Comparison of ENCODE assay signal across 9 cellular contexts in the genomic region with DNA sequence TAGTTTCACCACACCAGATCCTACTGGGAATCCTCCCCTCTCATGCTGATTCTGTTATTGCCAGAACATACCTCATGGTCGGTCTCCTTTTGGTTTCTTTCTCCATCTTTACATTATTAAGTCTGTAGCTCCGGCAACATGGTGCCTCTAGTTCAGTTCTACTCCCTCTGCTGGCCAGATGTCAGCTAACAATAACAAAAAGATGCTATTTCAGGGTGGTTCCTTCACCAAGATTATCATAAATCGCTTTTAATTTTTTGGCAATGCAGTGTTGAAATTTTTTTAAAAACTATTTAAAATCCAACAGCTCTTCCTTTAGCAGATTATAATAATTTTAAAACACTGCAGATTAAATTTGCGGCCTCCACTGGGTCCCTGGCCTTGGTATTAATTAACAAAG.
DNase-seq lines count a peak whose midpoint lies in the region; ATAC-seq and TF ChIP-seq lines count a peak whose summit lies in the region.
"Had no signal": no experiment of that assay in that cellular context is flagged by ENCODE, and none has a peak within 500 bp of the region (broad histone marks: within the 10 kb centered on the region; RNA-seq: fewer than 3 reads in every experiment).

No MANE protein-coding gene starts in this region.

- H3K4me3 ChIP-seq in left lung, result no peak overlapping the region

- H3K36me3 ChIP-seq in left lung, result no peaks in the 10 kb centered on the region

- H3K9me3 ChIP-seq in left lung, result peaks cover 0 to 26% of the 10 kb centered on the region in 2 donors

- no peaks in the 10 kb centered on the region for H3K4me1 ChIP-seq in left lung

- ATAC-seq in HG03280 (IDR thresholded peaks at IDR 0.05; ENCODE audit: unreplicated experiment) (peak; percentile 80), GM21360 (IDR thresholded peaks at IDR 0.05; ENCODE audit: unreplicated experiment) (no peak), left lung (no peak)

- no peak overlapping the region for H3K27ac ChIP-seq in left lung

- DNase-seq in Daoy (ENCODE audit: low read depth), result peak; percentile 41
- DNase-seq in RPMI7951 (ENCODE audit: low read depth), result peak; percentile 34
- DNase-seq in iris pigment epithelial cell (ENCODE audit: low read depth), result peak; percentile 13
- no peak for DNase-seq in ecto neural progenitor cell (ENCODE audit: low spot score)
- DNase-seq in left lung, result no peak
- DNase-seq in OCI-M2 (lab: John Stamatoyannopoulos, UW; ENCODE audit: unreplicated experiment), result no peak
- DNase-seq: activated CD4-positive, alpha-beta memory T cell treated with anti-CD3 and anti-CD28 coated beads for 36 hours had no signal

- intact Hi-C loops in left lung (cut with DNase I), result no loop called here

- H3K27me3 ChIP-seq in left lung, result no peaks in the 10 kb centered on the region

- no peak for TF ChIP-seq CTCF in left lung (IDR thresholded peaks at IDR 0.05)

Comparison
In these comparisons a context has a peak if more than half of its experiments do, and no peak if none do; other contexts are left out.
1. DNase-seq: peak in Daoy (single experiment), RPMI7951 (single experiment) and iris pigment epithelial cell (single experiment); none in ecto neural progenitor cell (single experiment), left lung (0 of 2) and OCI-M2 (single experiment).